15 cellular contexts compared by ENCODE assay signal in the genomic region with DNA sequence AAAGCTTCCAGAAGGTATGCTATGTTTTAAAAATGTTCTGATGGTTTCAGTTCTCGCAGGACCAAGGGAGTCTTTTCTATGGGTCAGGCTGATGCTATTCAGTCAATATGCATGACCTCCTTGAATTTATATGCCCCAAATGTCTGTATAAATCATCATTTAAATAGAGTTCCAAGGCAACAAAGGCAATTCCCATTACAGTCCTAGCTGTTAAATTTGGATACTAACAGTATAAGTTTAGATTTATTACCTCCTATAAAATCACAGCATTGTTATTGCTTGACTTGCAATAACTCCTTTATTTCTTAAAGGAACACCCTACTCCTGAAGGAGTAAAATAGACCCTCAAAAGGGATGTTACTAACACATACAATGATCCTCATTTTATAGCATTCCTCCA.
DNase-seq lines count a peak whose midpoint lies in the region; TF ChIP-seq lines count a peak whose summit lies in the region.
"Had no signal": no experiment of that assay in that cellular context is flagged by ENCODE, and none has a peak within 500 bp of the region (broad histone marks: within the 10 kb centered on the region; RNA-seq: fewer than 3 reads in every experiment).

No MANE protein-coding gene starts in this region.

- in situ Hi-C loops in HAP-1 (cut with MboI; ENCODE audit: low sequenced_read_pairs) = no loop called here

- H3K27me3 Mint-ChIP-seq in progenitor cell of endocrine pancreas = no peaks in the 10 kb centered on the region
- H3K27me3 Mint-ChIP-seq: CD4-positive, alpha-beta T cell; CD8-positive, alpha-beta memory T cell had no signal

- H3K9ac ChIP-seq in Loucy (ENCODE audit: low read depth, low read length, poor library complexity, severe bottlenecking) = no peak overlapping the region
- H3K9ac ChIP-seq: GM23248 had no signal

- H3K9me3 ChIP-seq in HAP-1 (no peaks in the 10 kb centered on the region), Loucy (ENCODE audit: insufficient read depth, low read depth, low read length) (no peaks in the 10 kb centered on the region)

- TF ChIP-seq CTCF in Loucy (conservative IDR thresholded peaks at IDR 0.05; ENCODE audit: low read length) = no peak
- TF ChIP-seq CTCF in progenitor cell of endocrine pancreas (IDR thresholded peaks at IDR 0.05; ENCODE audit: unreplicated experiment) = no peak

- H3K36me3 Mint-ChIP-seq in progenitor cell of endocrine pancreas (ENCODE audit: insufficient read depth) = peaks cover 2% of the 10 kb centered on the region
- H3K36me3 Mint-ChIP-seq: CD8-positive, alpha-beta memory T cell had no signal

- H3K36me3 ChIP-seq in HAP-1 (replicated peaks) = no peaks in the 10 kb centered on the region
- H3K36me3 ChIP-seq in Loucy (ENCODE audit: insufficient read depth, low read length) = no peaks in the 10 kb centered on the region

- H3K4me1 ChIP-seq in HAP-1 (peaks cover 11% of the 10 kb centered on the region), Loucy (ENCODE audit: insufficient read depth, low read length, poor library complexity, severe bottlenecking) (peaks cover 6% of the 10 kb centered on the region)

- no peaks in the 10 kb centered on the region for H3K79me2 ChIP-seq in Loucy (ENCODE audit: insufficient read depth, low read length)

- no peak overlapping the region for H3K27ac Mint-ChIP-seq in progenitor cell of endocrine pancreas
- H3K27ac Mint-ChIP-seq: CD4-positive, alpha-beta T cell; CD8-positive, alpha-beta memory T cell; H9 had no signal

- peak overlapping the region; percentile 13 for H3K4me2 ChIP-seq in Loucy (ENCODE audit: low read depth, low read length, poor library complexity, severe bottlenecking)

- H2AFZ ChIP-seq in Loucy (ENCODE audit: low read length) = no peak overlapping the region
- H2AFZ ChIP-seq: GM23248 had no signal

- H3K9me3 Mint-ChIP-seq in progenitor cell of endocrine pancreas (ENCODE audit: low read depth) = peaks cover 5% of the 10 kb centered on the region
- H3K9me3 Mint-ChIP-seq: H9 had no signal

- no peaks in the 10 kb centered on the region for H3K9me2 ChIP-seq in Loucy (replicated peaks; ENCODE audit: low read depth, low read length)

- no peaks in the 10 kb centered on the region for H3K27me3 ChIP-seq in HAP-1 (ENCODE audit: low read depth)
- no peaks in the 10 kb centered on the region for H3K27me3 ChIP-seq in Loucy (ENCODE audit: insufficient read depth, low read length, poor library complexity, severe bottlenecking)

- H3K4me1 Mint-ChIP-seq in progenitor cell of endocrine pancreas (ENCODE audit: low read depth) = peaks cover 1% of the 10 kb centered on the region
- H3K4me1 Mint-ChIP-seq: CD8-positive, alpha-beta memory T cell; H9 had no signal

- H3F3A ChIP-seq in Loucy (ENCODE audit: low read depth) = no peaks in the 10 kb centered on the region

- H4K20me1 ChIP-seq in Loucy (ENCODE audit: insufficient read depth, low read length, poor library complexity, severe bottlenecking) = no peaks in the 10 kb centered on the region

- DNase-seq in HAP-1 (ENCODE audit: low spot score in 2 of 2) (peak; percentile 11 to 75), left kidney (ENCODE audit: low read depth, low spot score) (peak; percentile 5), progenitor cell of endocrine pancreas (ENCODE audit: low spot score, unreplicated experiment) (no peak), MV-4-11 (lab: John Stamatoyannopoulos, UW) (no peak), inferior parietal cortex (ENCODE audit: extremely low spot score) (no peak)
- DNase-seq: CD4-positive, alpha-beta T cell; CD8-positive, alpha-beta memory T cell; DMS 273 treated with DMSO at 0.1 percent for 48 hours; DMS79; EL; GDM1; GM23248; H9 had no signal

- no peak overlapping the region for H3K4me3 Mint-ChIP-seq in progenitor cell of endocrine pancreas (ENCODE audit: low read depth)
- H3K4me3 Mint-ChIP-seq: CD4-positive, alpha-beta T cell; CD8-positive, alpha-beta memory T cell; H9 had no signal

- H3K4me3 ChIP-seq in HAP-1 = no peak overlapping the region
- no peak overlapping the region for H3K4me3 ChIP-seq in Loucy (ENCODE audit: low read length, poor library complexity, severe bottlenecking)
- H3K4me3 ChIP-seq: GM12878, GM23248 had no signal

Comparison
In these comparisons a context has a peak if more than half of its experiments do, and no peak if none do; other contexts are left out.
1. DNase-seq: peak in HAP-1 (2 of 2) and left kidney (single experiment); none in progenitor cell of endocrine pancreas (single experiment), MV-4-11 (single experiment) and inferior parietal cortex (single experiment).